In the genomic region with DNA sequence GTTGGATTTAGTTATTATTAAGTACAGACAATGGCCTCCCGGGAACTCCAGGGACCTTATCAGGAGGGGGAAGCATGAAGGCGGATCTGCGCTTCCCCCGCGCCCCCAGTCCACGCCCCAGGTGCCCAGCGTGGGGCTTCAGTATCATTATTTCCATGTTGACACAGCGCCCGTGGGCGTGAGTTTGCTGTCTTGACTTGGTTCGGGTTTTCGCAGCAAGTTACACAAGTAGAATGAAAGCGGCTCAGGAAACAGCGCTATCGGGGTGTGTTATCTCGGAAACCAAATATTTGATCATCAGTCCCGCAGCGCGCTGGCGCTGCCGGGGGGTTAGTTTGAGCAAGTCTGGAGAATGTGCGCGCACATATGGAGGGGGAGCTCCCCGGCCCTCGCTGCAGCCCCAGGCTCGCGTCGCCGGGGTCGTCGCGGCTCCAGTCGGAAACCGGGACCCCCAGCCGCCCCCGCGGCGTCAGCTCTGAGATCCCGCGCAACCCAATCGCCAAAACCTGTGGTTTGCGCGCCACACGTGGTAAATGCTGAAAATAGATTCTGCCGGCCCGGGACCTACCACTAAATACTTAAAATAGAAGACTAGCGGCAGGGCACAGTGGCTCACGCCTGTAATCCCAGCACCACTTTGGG, we compare ENCODE assay signal across 12 cellular contexts. TPM values are rescaled to one million over a fixed set of nuclear protein-coding genes. Genes with fewer than 3 reads are reported as not detected.
DNase-seq lines count a peak whose midpoint lies in the region; ATAC-seq and TF ChIP-seq lines count a peak whose summit lies in the region.
"Had no signal": no experiment of that assay in that cellular context is flagged by ENCODE, and none has a peak within 500 bp of the region (broad histone marks: within the 10 kb centered on the region; RNA-seq: fewer than 3 reads in every experiment).

No MANE protein-coding gene starts in this region.

- no peaks in the 10 kb centered on the region for H3K36me3 ChIP-seq in tibial nerve

- TF ChIP-seq CTCF in tibial nerve (IDR thresholded peaks at IDR 0.05): no peak

- H3K4me3 Mint-ChIP-seq in activated naive CD8-positive, alpha-beta T cell: peak overlapping the region; percentile 38

- ATAC-seq in left lobe of liver: peak; percentile 26
- ATAC-seq in HG02970 (IDR thresholded peaks at IDR 0.05; ENCODE audit: low FRiP score, unreplicated experiment): no peak

- WGBS in tibial nerve, 2 donors: 14 to 16% methylated on average over 33 to 41 of the region's 48 CpGs

- H3K4me1 Mint-ChIP-seq in activated naive CD8-positive, alpha-beta T cell (ENCODE audit: low read depth): peaks cover 7% of the 10 kb centered on the region

- TF ChIP-seq POLR2A in tibial nerve (IDR thresholded peaks at IDR 0.05): no peak

- TF ChIP-seq EP300 in tibial nerve (IDR thresholded peaks at IDR 0.05): no peak

- H3K9me3 ChIP-seq in tibial nerve: no peaks in the 10 kb centered on the region

- H3K4me1 ChIP-seq in tibial nerve: peaks cover 0 to 61% (median 6%) of the 10 kb centered on the region in 4 donors

- H3K27ac ChIP-seq in tibial nerve: peak overlapping the region; percentile 21 to 90 (median 74)

- no peaks in the 10 kb centered on the region for H3K9me3 Mint-ChIP-seq in activated naive CD8-positive, alpha-beta T cell (ENCODE audit: low read depth)

- no peaks in the 10 kb centered on the region for H3K36me3 Mint-ChIP-seq in activated naive CD8-positive, alpha-beta T cell

- peak overlapping the region; percentile 31 to 61 (median 45) for H3K4me3 ChIP-seq in tibial nerve

- H3K27me3 ChIP-seq in tibial nerve: peaks cover 0 to 70% of the 10 kb centered on the region in 2 donors

- DNase-seq in activated T-cell treated with anti-CD3 and anti-CD28 coated beads, Interleukin-2, amount 50 U/mL, for 48 hours: peak; percentile 31 to 48
- DNase-seq in activated T-cell treated with anti-CD3 and anti-CD28 coated beads for 4 hours (no peak), left lobe of liver (ENCODE audit: low spot score) (no peak), tibial nerve (ENCODE audit: low spot score in 2 of 2) (no peak), NCI-H1436 treated with DMSO at 0.1 percent for 48 hours (lab: John Stamatoyannopoulos, UW) (no peak), NCI-H1092 (lab: John Stamatoyannopoulos, UW) (no peak)
- DNase-seq: foreskin melanocyte, NCI-H1694 had no signal

- H3K27me3 Mint-ChIP-seq in activated naive CD8-positive, alpha-beta T cell: peaks cover 36% of the 10 kb centered on the region

- H3K27ac Mint-ChIP-seq in activated naive CD8-positive, alpha-beta T cell: no peak overlapping the region

RNA-seq across cellular contexts. Expression of a gene that starts 2.2 kb away (rescaled TPM):
- 0.38 TPM for total RNA-seq in left lobe of liver
- 10 to 100 TPM; 11.7 to 14.2 (median 13.4) TPM for total RNA-seq in tibial nerve
- total RNA-seq: bronchial epithelial cell, myocyte had no signal

Comparison
In these comparisons a context has a peak if more than half of its experiments do, and no peak if none do; other contexts are left out.
1. DNase-seq: peak in activated T-cell treated with anti-CD3 and anti-CD28 coated beads, Interleukin-2, amount 50 U/mL, for 48 hours (2 of 2); none in activated T-cell treated with anti-CD3 and anti-CD28 coated beads for 4 hours (single experiment), left lobe of liver (single experiment), tibial nerve (0 of 2), NCI-H1436 treated with DMSO at 0.1 percent for 48 hours (single experiment) and NCI-H1092 (single experiment).